ENCODE assay signal across 24 cellular contexts in the genomic region with DNA sequence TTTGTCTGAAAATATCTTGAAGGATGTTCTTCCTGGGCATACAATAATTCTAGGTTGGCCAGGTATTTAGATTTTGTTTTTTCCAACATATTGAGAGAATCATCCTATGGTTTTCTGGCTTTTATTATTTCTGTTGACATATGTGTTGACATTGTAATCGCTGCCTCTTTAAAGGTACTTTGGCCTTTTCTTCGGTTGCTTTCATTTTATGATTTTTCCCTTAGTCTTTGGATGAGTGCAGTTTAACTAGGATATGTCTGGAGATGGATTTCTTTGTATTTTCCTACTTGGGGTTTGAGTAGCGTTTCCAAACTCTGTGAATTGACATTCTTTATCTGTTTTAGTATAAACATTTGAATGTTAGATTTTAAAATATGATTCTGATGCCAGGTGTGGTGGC. TPM values are rescaled to one million over a fixed set of nuclear protein-coding genes. Genes with fewer than 3 reads are reported as not detected.
DNase-seq lines count a peak whose midpoint lies in the region; ATAC-seq, FAIRE-seq and TF ChIP-seq lines count a peak whose summit lies in the region.
"Had no signal": no experiment of that assay in that cellular context is flagged by ENCODE, and none has a peak within 500 bp of the region (broad histone marks: within the 10 kb centered on the region; RNA-seq: fewer than 3 reads in every experiment).

No MANE protein-coding gene starts in this region.

- intact Hi-C loops in HepG2 (cut with micrococcal nuclease; ENCODE audit: unreplicated experiment) = no loop called here
- intact Hi-C loops in right lobe of liver (cut with DNase I) = no loop called here
- intact Hi-C loops in PC-3 (cut with micrococcal nuclease) = no loop called here
- intact Hi-C loops in mucosa of descending colon (cut with DNase I, micrococcal nuclease) = no loop called here

- no peak overlapping the region for H3K4me3 ChIP-seq in HepG2 (replicated peaks in 1 of 3; ENCODE audit: insufficient read depth in 1 of 3, low read depth in 2 of 3, low read length in 3 of 3)
- H3K4me3 ChIP-seq in right lobe of liver = no peak overlapping the region
- no peak overlapping the region for H3K4me3 ChIP-seq in PC-3 (ENCODE audit: low read length)
- no peak overlapping the region for H3K4me3 ChIP-seq in mucosa of descending colon
- H3K4me3 ChIP-seq: BLaER1, GM23248 had no signal

- H2AFZ ChIP-seq in HepG2 (ENCODE audit: low read length) (no peak overlapping the region), PC-3 (ENCODE audit: low read length) (no peak overlapping the region)
- H2AFZ ChIP-seq: GM23248 had no signal

- ATAC-seq in HepG2 (no peak), right lobe of liver (no peak), PC-3 (no peak), foreskin keratinocyte (no peak), mucosa of descending colon (peak; percentile 54), GM21367 (IDR thresholded peaks at IDR 0.05; ENCODE audit: unreplicated experiment) (no peak), HG02798 (IDR thresholded peaks at IDR 0.05; ENCODE audit: poor library complexity, unreplicated experiment) (no peak), GM21737 (IDR thresholded peaks at IDR 0.05; ENCODE audit: unreplicated experiment) (no peak)
- ATAC-seq: CD8-positive, alpha-beta T cell had no signal

- TF ChIP-seq EP300 in HepG2 (IDR thresholded peaks at IDR 0.05; ENCODE audit: low read depth in 2 of 2, low read length in 2 of 2) (no peak), HepG2 (CRISPR knock-in tag; IDR thresholded peaks at IDR 0.05; ENCODE audit: borderline replicate concordance) (no peak)

- H3K79me2 ChIP-seq in HepG2 (ENCODE audit: insufficient read depth, low read length) (no peaks in the 10 kb centered on the region), PC-3 (ENCODE audit: low read length) (no peaks in the 10 kb centered on the region)

- 50% methylated on average over 3 of the region's 3 CpGs for WGBS in HepG2 (ENCODE audit: low lambda C conversion rate)
- WGBS in right lobe of liver (ENCODE audit: insufficient coverage, low coverage, low lambda C conversion rate, missing lambda C conversion rate) = 69% methylated on average over 3 of the region's 3 CpGs

- in situ Hi-C loops in HepG2 (cut with HindIII; ENCODE audit: extremely low pct_ligation_motif_present, low pct_unique_long_range_greater_than_20kb) = no loop called here

- H3K4me2 ChIP-seq in HepG2 (ENCODE audit: low read depth, low read length) (no peak overlapping the region), PC-3 (ENCODE audit: low read length) (no peak overlapping the region)
- H3K4me2 ChIP-seq: BLaER1 had no signal

- no peaks in the 10 kb centered on the region for H3K9me2 ChIP-seq in PC-3 (replicated peaks; ENCODE audit: low read length)

- DNase-seq in HepG2 (ENCODE audit: low spot score) (no peak), right lobe of liver (no peak), PC-3 (no peak), foreskin keratinocyte (no peak), mucosa of descending colon (no peak)
- DNase-seq: Caco-2; CD4-positive, CD25-positive, alpha-beta regulatory T cell; CD8-positive, alpha-beta T cell; DMS153; DMS79 treated with DMSO at 0.1 percent for 48 hours; GF-D8; GM23248; H7; HCEC 1CT had no signal

- H3K27me3 ChIP-seq in HepG2 (ENCODE audit: control insufficient read depth in 1 of 2, insufficient read depth in 2 of 2, low read length in 2 of 2) (no peaks in the 10 kb centered on the region), right lobe of liver (no peaks in the 10 kb centered on the region), PC-3 (ENCODE audit: low read length) (no peaks in the 10 kb centered on the region), foreskin keratinocyte (no peaks in the 10 kb centered on the region)
- H3K27me3 ChIP-seq: BLaER1 had no signal

- CTCF ChIA-PET in HepG2 (lab: Yijun Ruan, JAX; ENCODE audit: low intra/inter-chr PET ratio, low total read pairs) (no interaction called here), PC-3 (lab: Charles Lee) (no interaction called here)

- BruUV-seq in HepG2 (replicated peaks; lab: Mats Ljungman, UMichigan) = no TSS peak
- no TSS peak for BruUV-seq in PC-3 (replicated peaks; lab: Mats Ljungman, UMichigan)

- no peaks in the 10 kb centered on the region for H3K9me3 ChIP-seq in HepG2 (ENCODE audit: low read length)
- H3K9me3 ChIP-seq in right lobe of liver = no peaks in the 10 kb centered on the region
- no peaks in the 10 kb centered on the region for H3K9me3 ChIP-seq in PC-3 (ENCODE audit: low read length)
- no peaks in the 10 kb centered on the region for H3K9me3 ChIP-seq in mucosa of descending colon
- H3K9me3 ChIP-seq: BLaER1, Caco-2 had no signal

- H3K9ac ChIP-seq in HepG2 (ENCODE audit: insufficient read depth, low read depth, low read length) (no peak overlapping the region), PC-3 (ENCODE audit: low read length) (no peak overlapping the region)
- H3K9ac ChIP-seq: BLaER1, GM23248 had no signal

- H3K27ac ChIP-seq in HepG2 (ENCODE audit: extremely low read length, insufficient read depth, low read length) = no peak overlapping the region
- H3K27ac ChIP-seq in right lobe of liver = peak overlapping the region in 1 of 3 donors; percentile 2
- H3K27ac ChIP-seq in PC-3 (ENCODE audit: low read length) = peak overlapping the region; percentile 9; the same call in 1 of the 2 replicates
- peak overlapping the region; percentile 23 for H3K27ac ChIP-seq in foreskin keratinocyte
- H3K27ac ChIP-seq: 22Rv1, BLaER1, C4-2B, GM23248 had no signal

- no peaks in the 10 kb centered on the region for H3F3A ChIP-seq in PC-3 (ENCODE audit: low read length, unreplicated experiment)

- no peak for TF ChIP-seq POLR2A in HepG2 (IDR thresholded peaks at IDR 0.05; ENCODE audit: insufficient read depth in 1 of 2, low read depth in 2 of 2, low read length in 2 of 2)
- no peak for TF ChIP-seq POLR2A in right lobe of liver (IDR thresholded peaks at IDR 0.05)

- peaks cover 8% of the 10 kb centered on the region for H3K4me1 ChIP-seq in HepG2 (ENCODE audit: insufficient read depth, low read length)
- H3K4me1 ChIP-seq in right lobe of liver = no peaks in the 10 kb centered on the region
- no peaks in the 10 kb centered on the region for H3K4me1 ChIP-seq in PC-3 (ENCODE audit: insufficient read depth, low read length)
- H3K4me1 ChIP-seq in foreskin keratinocyte = no peaks in the 10 kb centered on the region
- H3K4me1 ChIP-seq in mucosa of descending colon (ENCODE audit: low read depth) = peaks cover 7% of the 10 kb centered on the region
- H3K4me1 ChIP-seq: BLaER1 had no signal

- TF ChIP-seq CTCF in HepG2 (CRISPR knock-in tag; IDR thresholded peaks at IDR 0.05) (no peak), right lobe of liver (IDR thresholded peaks at IDR 0.05) (no peak), PC-3 (conservative IDR thresholded peaks at IDR 0.05; ENCODE audit: low read depth, low read length) (no peak), foreskin keratinocyte (conservative IDR thresholded peaks at IDR 0.05) (no peak), mucosa of descending colon (IDR thresholded peaks at IDR 0.05) (no peak)

- H3K36me3 ChIP-seq in HepG2 (replicated peaks in 1 of 2; ENCODE audit: control insufficient read depth in 1 of 2, insufficient read depth in 2 of 2, low read length in 2 of 2) = peaks cover 0 to 12% of the 10 kb centered on the region in 2 experiments; a peak in 3 of 5 replicates
- peaks cover 0 to 15% (median 6%) of the 10 kb centered on the region in 4 donors for H3K36me3 ChIP-seq in right lobe of liver
- H3K36me3 ChIP-seq in PC-3 (ENCODE audit: low read depth, low read length) = peaks cover 23% of the 10 kb centered on the region
- no peaks in the 10 kb centered on the region for H3K36me3 ChIP-seq in mucosa of descending colon (ENCODE audit: low read depth)

- TF ChIP-seq RAD21 in HepG2 (CRISPR knock-in tag; IDR thresholded peaks at IDR 0.05) = no peak

- H4K20me1 ChIP-seq in HepG2 (ENCODE audit: insufficient read depth, low read length) = no peaks in the 10 kb centered on the region
- no peaks in the 10 kb centered on the region for H4K20me1 ChIP-seq in PC-3 (ENCODE audit: low read length)
- H4K20me1 ChIP-seq: BLaER1 had no signal

- FAIRE-seq in HepG2 (lab: Jason Lieb, UNC) = no peak
- FAIRE-seq: GM12891, GM18507, H1 had no signal

- POLR2A ChIA-PET in HepG2 (lab: Yijun Ruan, JAX) = no interaction called here
- POLR2A ChIA-PET in PC-3 (lab: Charles Lee; ENCODE audit: unreplicated experiment) = no interaction called here

TF ChIP-seq in HepG2, 621 proteins besides CTCF, POLR2A, EP300 and RAD21 (continues in another document):
- TF ChIP-seq SIX1 (CRISPR knock-in tag; IDR thresholded peaks at IDR 0.05; ENCODE audit: borderline replicate concordance) = peak; percentile 39; the same call in 1 of the 2 replicates
- no peak for TF ChIP-seq ZNF781 (CRISPR knock-in tag; IDR thresholded peaks at IDR 0.05; ENCODE audit: borderline replicate concordance, not compliant biosample characterization)
- TF ChIP-seq ZNF839 (CRISPR knock-in tag; IDR thresholded peaks at IDR 0.05; ENCODE audit: borderline replicate concordance) = no peak

RNA-seq across cellular contexts. Expression of a gene that starts 11.5 kb away (rescaled TPM):
- total RNA-seq in HepG2 (2016; rRNA removed; fragmentation: Illumina TruSeq; extraction: Trizol) (41.4 and 60.1 TPM in 2 replicates), right lobe of liver (10 to 100 TPM in 5 of 6 experiments, 1 to 10 TPM in 1; 7.2 to 44.6 (median 25.2) TPM), PC-3 (2014; rRNA removed) (78.7 and 133 TPM in 2 replicates), foreskin keratinocyte (34.2 TPM in 2 replicates), mucosa of descending colon (100 to 1,000 TPM in 2 of 3 donors, 10 to 100 TPM in 1; 66.7 to 187 (median 132) TPM)
- 22.9 and 24.8 TPM in 2 replicates for total RNA-seq in HepG2 (2016; cell fraction: cytosol; rRNA removed; fragmentation: Illumina TruSeq; extraction: Trizol; ENCODE audit: low read depth)
- total RNA-seq in HepG2 (2016; cell fraction: insoluble cytoplasmic fraction; rRNA removed; fragmentation: Illumina TruSeq; extraction: Trizol) = 40.1 and 52.3 TPM in 2 replicates
- 38.4 and 42.1 TPM in 2 replicates for total RNA-seq in HepG2 (2016; cell fraction: membrane; rRNA removed; fragmentation: Illumina TruSeq; extraction: Trizol)
- total RNA-seq in HepG2 (2016; cell fraction: nucleus; rRNA removed; fragmentation: Illumina TruSeq; extraction: Trizol) = 23.4 and 26.0 TPM in 2 replicates
- polyA plus RNA-seq in HepG2 (2011; rRNA removed) (48.7 and 60.5 TPM in 2 replicates), foreskin keratinocyte (36.5 and 40.3 TPM in 2 replicates)
- polyA plus RNA-seq in HepG2 (2011; cell fraction: cytosol; rRNA removed) = 35.1 and 50.0 TPM in 2 replicates
- polyA plus RNA-seq in HepG2 (2011; cell fraction: nucleus; rRNA removed) = 16.6 and 20.7 TPM in 2 replicates
- 55.8 and 68.9 TPM in 2 replicates for polyA plus RNA-seq in HepG2 (2012)
- polyA plus RNA-seq in HepG2 (2016; cell fraction: cytosol; fragmentation: Illumina TruSeq; extraction: Trizol; ENCODE audit: low read depth) = 37.2 and 40.1 TPM in 2 replicates
- 67.5 and 71.1 TPM in 2 replicates for polyA plus RNA-seq in HepG2 (2016; cell fraction: insoluble cytoplasmic fraction; fragmentation: Illumina TruSeq; extraction: Trizol; ENCODE audit: low read depth)
- polyA plus RNA-seq in HepG2 (2016; cell fraction: membrane; fragmentation: Illumina TruSeq; extraction: Trizol; ENCODE audit: low read depth) = 42.6 and 44.3 TPM in 2 replicates
- 39.9 and 41.4 TPM in 2 replicates for polyA plus RNA-seq in HepG2 (2016; cell fraction: nucleus; fragmentation: Illumina TruSeq; extraction: Trizol; ENCODE audit: insufficient read depth, low read depth)
- 29.1 and 31.0 TPM in 2 replicates for polyA minus RNA-seq in HepG2 (2011; rRNA and poly(A)+ RNA removed; ENCODE audit: low replicate concordance)
- polyA minus RNA-seq in HepG2 (2011; cell fraction: cytosol; rRNA and poly(A)+ RNA removed) = 46.4 and 51.7 TPM in 2 replicates
- polyA minus RNA-seq in HepG2 (2011; cell fraction: nucleus; rRNA and poly(A)+ RNA removed) = 32.6 and 44.3 TPM in 2 replicates
- total RNA-seq: G401 had no signal
